Comparison of ENCODE assay signal across 2 cellular contexts in genomic region chr6:10384333-10384718, GRCh38.
A peak's percentile ranks its signal among the peaks of the same experiment; 100 is the strongest.
TF ChIP-seq lines count a peak whose summit lies in the region.

No MANE protein-coding gene starts in this region.

TF ChIP-seq in A549, 52 proteins besides CTCF, POLR2A, EP300 and RAD21:
- TF ChIP-seq TFCP2L1 (CRISPR knock-in tag; IDR thresholded peaks at IDR 0.05) (no peak), KDM1A (IDR thresholded peaks at IDR 0.05; ENCODE audit: low read depth) (no peak), USF2 (IDR thresholded peaks at IDR 0.05) (no peak), HOXB13 (CRISPR knock-in tag; IDR thresholded peaks at IDR 0.05; ENCODE audit: low read depth) (no peak), PHF8 (IDR thresholded peaks at IDR 0.05; ENCODE audit: borderline replicate concordance, low read depth) (no peak), ZFP36 (IDR thresholded peaks at IDR 0.05; ENCODE audit: borderline replicate concordance, partially characterized antibody) (no peak), FOSL2 (IDR thresholded peaks at IDR 0.05) (no peak), FOSL2 (CRISPR knock-in tag; IDR thresholded peaks at IDR 0.05) (no peak), POLR2AphosphoS2 (conservative IDR thresholded peaks at IDR 0.05; ENCODE audit: low read length) (no peak), E2F6 (IDR thresholded peaks at IDR 0.05; ENCODE audit: borderline replicate concordance, low read depth) (no peak)

TF ChIP-seq in GM23338, 12 proteins besides CTCF, POLR2A, EP300 and RAD21:
- TF ChIP-seq EZH2 (IDR thresholded peaks at IDR 0.05; ENCODE audit: low read depth, unreplicated experiment): peak; percentile 91
- no peak for TF ChIP-seq ZNF114 (CRISPR knock-in tag; IDR thresholded peaks at IDR 0.05)
